Comparison of ENCODE assay signal across 9 cellular contexts in the genomic region with DNA sequence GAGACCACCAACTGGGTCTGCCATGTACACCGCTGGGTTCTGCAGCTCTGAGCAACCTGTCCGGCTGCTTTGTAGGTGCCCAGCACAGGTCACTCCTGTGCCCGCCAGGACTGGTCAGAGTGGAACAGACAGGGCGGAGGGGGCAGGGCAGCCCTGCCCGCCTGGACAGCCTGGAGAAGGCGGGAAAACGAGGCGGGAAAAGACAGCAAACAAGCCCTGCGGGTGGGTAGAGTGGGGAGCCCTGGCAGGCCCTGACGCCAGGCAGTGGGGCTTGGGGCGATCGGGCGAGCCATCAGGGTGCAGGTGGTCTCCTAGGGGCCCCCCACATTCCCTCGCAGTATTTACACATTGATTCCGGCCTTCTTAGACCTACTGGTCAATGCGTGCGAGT. TPM values are rescaled to one million over a fixed set of nuclear protein-coding genes. Genes with fewer than 3 reads are reported as not detected.
DNase-seq lines count a peak whose midpoint lies in the region; ATAC-seq, FAIRE-seq and TF ChIP-seq lines count a peak whose summit lies in the region.
"Had no signal": no experiment of that assay in that cellular context is flagged by ENCODE, and none has a peak within 500 bp of the region (broad histone marks: within the 10 kb centered on the region; RNA-seq: fewer than 3 reads in every experiment).

No MANE protein-coding gene starts in this region.

- no peak for FAIRE-seq in A549 (lab: Jason Lieb, UNC)
- FAIRE-seq: endometrium had no signal

- POLR2A ChIA-PET in A549 (lab: Yijun Ruan, JAX): no interaction called here

- TF ChIP-seq EP300 in A549 (IDR thresholded peaks at IDR 0.05): no peak

- no peaks in the 10 kb centered on the region; the same call in 1 of the 2 replicates for H3K27me3 ChIP-seq in H7 (ENCODE audit: control insufficient read depth, insufficient read depth, low read length)
- H3K27me3 ChIP-seq in WERI-Rb-1 (ENCODE audit: insufficient read depth, low read depth, severe bottlenecking): no peaks in the 10 kb centered on the region
- H3K27me3 ChIP-seq in iPS-20b (ENCODE audit: insufficient read depth, low read length): peaks cover 12% of the 10 kb centered on the region; the same call in 1 of the 2 replicates

- H3K4me2 ChIP-seq in A549: peak overlapping the region; percentile 84

- TF ChIP-seq RAD21 in A549 (conservative IDR thresholded peaks at IDR 0.05 in 1 of 2, IDR thresholded peaks at IDR 0.05 in 1 of 2): no peak

- H3K27ac ChIP-seq in A549 (peak overlapping the region; percentile 93 to 95), WERI-Rb-1 (peak overlapping the region; percentile 98), iPS-20b (ENCODE audit: low read length) (no peak overlapping the region)

- ATAC-seq in A549 (no peak), GM19452 (IDR thresholded peaks at IDR 0.05; ENCODE audit: unreplicated experiment) (no peak)

- TF ChIP-seq POLR2A in A549 (IDR thresholded peaks at IDR 0.05; ENCODE audit: low read length): no peak

- 94% methylated on average over 16 of the region's 17 CpGs for WGBS in A549 (ENCODE audit: missing lambda C conversion rate)

- H3K9ac ChIP-seq in iPS-20b (ENCODE audit: low read depth, low read length): peak overlapping the region; percentile 77; the same call in 1 of the 2 replicates

- H3K36me3 ChIP-seq in H7 (replicated peaks; ENCODE audit: control insufficient read depth, insufficient read depth, low read length) (peaks cover 1% of the 10 kb centered on the region; the same call in 1 of the 2 replicates), WERI-Rb-1 (peaks cover 39% of the 10 kb centered on the region), iPS-20b (ENCODE audit: insufficient read depth, low read depth, low read length) (peaks cover 34% of the 10 kb centered on the region)

- DNase-seq in A549 (ENCODE audit: low read depth in 1 of 2, low spot score in 1 of 2): no peak
- peak; percentile 68 for DNase-seq in H7
- DNase-seq in WERI-Rb-1: peak; percentile 67
- no peak for DNase-seq in HCEC 1CT
- DNase-seq in amygdala (lab: John Stamatoyannopoulos, UW): no peak
- no peak for DNase-seq in activated gamma-delta T cell (lab: John Stamatoyannopoulos, UW)

- no peak overlapping the region; the same call in 2 of the 3 replicates for H3K4me3 ChIP-seq in A549
- peak overlapping the region; percentile 83 for H3K4me3 ChIP-seq in H7 (ENCODE audit: insufficient read depth, low read depth, low read length)
- peak overlapping the region; percentile 87 for H3K4me3 ChIP-seq in WERI-Rb-1 (ENCODE audit: low read depth, low read length)
- H3K4me3 ChIP-seq in iPS-20b (ENCODE audit: low read length): peak overlapping the region; percentile 93; the same call in 1 of the 2 replicates

- H3K9me3 ChIP-seq in A549 (no peaks in the 10 kb centered on the region), WERI-Rb-1 (ENCODE audit: severe bottlenecking) (no peaks in the 10 kb centered on the region), iPS-20b (ENCODE audit: insufficient read depth, low read depth, low read length) (no peaks in the 10 kb centered on the region)

- H3K4me1 ChIP-seq in A549: peaks cover 33% of the 10 kb centered on the region
- peaks cover 16% of the 10 kb centered on the region for H3K4me1 ChIP-seq in iPS-20b (ENCODE audit: insufficient read depth, low read length)

- TF ChIP-seq CTCF in A549 (IDR thresholded peaks at IDR 0.05): no peak
- TF ChIP-seq CTCF in WERI-Rb-1 (IDR thresholded peaks at IDR 0.05; ENCODE audit: low read depth, low read length): no peak

- CTCF ChIA-PET in A549 (lab: Yijun Ruan, JAX): interaction anchor here (1.1 to 7.3 kb wide), 2 partner anchors 37 to 96 kb away, joined by 3 to 40 read pairs; no protein-coding TSS in a partner anchor

TF ChIP-seq in A549, 52 proteins besides CTCF, POLR2A, EP300 and RAD21:
- TF ChIP-seq E2F6 (IDR thresholded peaks at IDR 0.05; ENCODE audit: borderline replicate concordance, low read depth): no peak; the same call in 1 of the 2 replicates
- no peak for TF ChIP-seq ATOH8 (CRISPR knock-in tag; IDR thresholded peaks at IDR 0.05; ENCODE audit: low read depth)
- no peak for TF ChIP-seq MAZ (IDR thresholded peaks at IDR 0.05; ENCODE audit: borderline replicate concordance, low read depth, low read length)
- TF ChIP-seq TP53 (CRISPR knock-in tag; IDR thresholded peaks at IDR 0.05): no peak
- TF ChIP-seq KDM5A (IDR thresholded peaks at IDR 0.05): no peak
- TF ChIP-seq PHF8 (IDR thresholded peaks at IDR 0.05; ENCODE audit: borderline replicate concordance, low read depth): no peak
- no peak for TF ChIP-seq MYC (IDR thresholded peaks at IDR 0.05; ENCODE audit: borderline replicate concordance, low read length)
- no peak for TF ChIP-seq ELK1 (IDR thresholded peaks at IDR 0.05; ENCODE audit: low read depth, low read length)
- TF ChIP-seq NFE2L2 (conservative IDR thresholded peaks at IDR 0.05; ENCODE audit: low read length): no peak
- TF ChIP-seq SMC3 (IDR thresholded peaks at IDR 0.05): no peak
- no peak for TF ChIP-seq ESRRA (IDR thresholded peaks at IDR 0.05; ENCODE audit: borderline replicate concordance, low read length)
- no peak for TF ChIP-seq CHD2 (IDR thresholded peaks at IDR 0.05; ENCODE audit: low read length, partially characterized antibody)
- TF ChIP-seq, protein P1, sequence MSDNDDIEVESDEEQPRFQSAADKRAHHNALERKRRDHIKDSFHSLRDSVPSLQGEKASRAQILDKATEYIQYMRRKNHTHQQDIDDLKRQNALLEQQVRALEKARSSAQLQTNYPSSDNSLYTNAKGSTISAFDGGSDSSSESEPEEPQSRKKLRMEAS (IDR thresholded peaks at IDR 0.05): no peak

RNA-seq across cellular contexts. Expression of gene UHRF1, which starts 0.5 kb away (rescaled TPM):
- polyA plus RNA-seq in A549 (2011; rRNA removed) (7.2 and 8.5 TPM in 2 replicates), A549 (2017; fragmentation: RNase III; extraction: RNeasy Plus Mini Kit Qiagen cat#74134 plus additional on column Dnase treatment) (50.6 to 52.7 TPM (median 52.3 TPM) in 3 replicates)
- 34.5 and 37.1 TPM in 2 replicates for polyA plus RNA-seq in A549 (2012; cell fraction: cytosol; rRNA removed)
- polyA plus RNA-seq in A549 (2012; cell fraction: nucleus; rRNA removed): 63.0 and 64.2 TPM in 2 replicates
- 6.3 and 10.1 TPM in 2 replicates for polyA minus RNA-seq in A549 (2011; rRNA and poly(A)+ RNA removed)
- 22.1 and 54.0 TPM in 2 replicates for total RNA-seq in H7 (2014; rRNA removed; shearing (Covaris generic))

RNA-seq across cellular contexts. Expression of gene ARRDC5, which starts 6.1 kb away (rescaled TPM):
- polyA plus RNA-seq in A549 (2011; rRNA removed) (not detected in 2 replicates), A549 (2017; fragmentation: RNase III; extraction: RNeasy Plus Mini Kit Qiagen cat#74134 plus additional on column Dnase treatment) (not detected in 3 replicates)
- polyA plus RNA-seq in A549 (2012; cell fraction: cytosol; rRNA removed): not detected in 2 replicates
- not detected in 2 replicates for polyA plus RNA-seq in A549 (2012; cell fraction: nucleus; rRNA removed)
- not detected in 2 replicates for polyA minus RNA-seq in A549 (2011; rRNA and poly(A)+ RNA removed)
- not detected in 2 replicates for total RNA-seq in H7 (2014; rRNA removed; shearing (Covaris generic))

RNA-seq across cellular contexts. Expression of gene PLIN3, which starts 41.3 kb away (rescaled TPM):
- polyA plus RNA-seq in A549 (2011; rRNA removed): 28.4 and 30.1 TPM in 2 replicates
- polyA plus RNA-seq in A549 (2012; cell fraction: cytosol; rRNA removed): 55.0 and 76.6 TPM in 2 replicates
- 51.8 and 74.5 TPM in 2 replicates for polyA plus RNA-seq in A549 (2012; cell fraction: nucleus; rRNA removed)
- 75.7 to 84.3 TPM (median 83.7 TPM) in 3 replicates for polyA plus RNA-seq in A549 (2017; fragmentation: RNase III; extraction: RNeasy Plus Mini Kit Qiagen cat#74134 plus additional on column Dnase treatment)
- polyA minus RNA-seq in A549 (2011; rRNA and poly(A)+ RNA removed): 21.9 and 43.8 TPM in 2 replicates
- 88.8 and 95.2 TPM in 2 replicates for total RNA-seq in H7 (2014; rRNA removed; shearing (Covaris generic))

Comparison
In these comparisons a context has a peak if more than half of its experiments do, and no peak if none do; other contexts are left out.
1. DNase-seq: peak in H7 (single experiment) and WERI-Rb-1 (single experiment); none in A549 (0 of 2), HCEC 1CT (single experiment), amygdala (0 of 56) and activated gamma-delta T cell (single experiment).